In the genomic region with DNA sequence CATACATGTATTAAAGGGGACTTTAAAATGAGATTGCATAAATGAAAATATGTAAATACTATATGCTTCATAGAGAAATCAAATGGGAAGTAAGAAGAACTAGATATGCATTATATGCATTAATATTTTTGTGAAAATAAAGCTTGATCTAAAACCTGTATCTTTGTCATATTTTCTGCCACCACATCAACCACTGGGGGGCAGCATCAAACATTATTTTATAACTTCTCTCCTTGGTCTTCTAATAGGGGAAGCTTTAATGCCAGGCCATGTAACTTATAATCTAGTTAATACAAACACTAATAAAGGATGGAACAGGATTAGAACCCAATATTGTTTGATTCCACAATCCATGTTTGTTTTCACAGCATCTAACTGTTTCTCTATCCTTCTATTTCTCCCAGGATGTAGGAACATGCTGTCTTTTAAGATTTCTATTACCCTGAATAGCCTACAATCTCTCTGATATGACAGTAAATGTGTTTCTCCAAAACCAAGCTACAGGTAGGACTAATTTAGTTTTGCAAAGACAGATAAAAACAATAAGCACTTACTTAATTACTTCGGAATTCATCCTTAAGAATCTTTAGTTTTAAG, we compare ENCODE assay signal across 8 cellular contexts. TPM values are rescaled to one million over a fixed set of nuclear protein-coding genes. Genes with fewer than 3 reads are reported as not detected.
DNase-seq lines count a peak whose midpoint lies in the region; ATAC-seq and TF ChIP-seq lines count a peak whose summit lies in the region.

No MANE protein-coding gene starts in this region.

- DNase-seq in Ammon's horn (ENCODE audit: low spot score) (peak; percentile 41), MM.1S (peak; percentile 33), foreskin keratinocyte (no peak), retinal pigment epithelial cell (ENCODE audit: low read depth) (no peak), GDM1 (lab: John Stamatoyannopoulos, UW) (no peak)
- peak; percentile 6 to 15 for DNase-seq in activated CD4-positive, alpha-beta T cell treated with anti-CD3 and anti-CD28 coated beads, Interleukin-2, amount 50 U/mL, for 4 hours

- no peak overlapping the region for H3K9ac ChIP-seq in MM.1S (ENCODE audit: low read length)

- no peak overlapping the region for H3K4me2 ChIP-seq in MM.1S (ENCODE audit: low read depth, low read length)

- H3K9me2 ChIP-seq in MM.1S (replicated peaks; ENCODE audit: insufficient read depth, low read length) = no peaks in the 10 kb centered on the region

- H3K79me2 ChIP-seq in MM.1S (ENCODE audit: low read length) = no peaks in the 10 kb centered on the region

- no peaks in the 10 kb centered on the region for H4K20me1 ChIP-seq in MM.1S (ENCODE audit: insufficient read depth, low read length)

- H3K27me3 ChIP-seq in MM.1S (replicated peaks; ENCODE audit: insufficient read depth, low read length) = no peaks in the 10 kb centered on the region
- no peaks in the 10 kb centered on the region for H3K27me3 ChIP-seq in foreskin keratinocyte

- no peaks in the 10 kb centered on the region for H3K9me3 ChIP-seq in MM.1S (replicated peaks; ENCODE audit: insufficient read depth, low read length)

- no peaks in the 10 kb centered on the region for H3F3A ChIP-seq in MM.1S (ENCODE audit: insufficient read depth, low read length)

- H3K4me3 ChIP-seq in MM.1S (ENCODE audit: low read length) = no peak overlapping the region
- no peak overlapping the region for H3K4me3 ChIP-seq in retinal pigment epithelial cell (ENCODE audit: low read length)

- no peaks in the 10 kb centered on the region for H3K36me3 ChIP-seq in MM.1S (replicated peaks; ENCODE audit: insufficient read depth, low read length)

- no peaks in the 10 kb centered on the region for H3K4me1 ChIP-seq in MM.1S (ENCODE audit: low read length)
- peaks cover 23% of the 10 kb centered on the region for H3K4me1 ChIP-seq in foreskin keratinocyte

- ATAC-seq in GM18511 (IDR thresholded peaks at IDR 0.05; ENCODE audit: unreplicated experiment) = peak; percentile 68
- ATAC-seq in foreskin keratinocyte = peak; percentile 60
- ATAC-seq in HG02678 (IDR thresholded peaks at IDR 0.05; ENCODE audit: unreplicated experiment) = no peak

- TF ChIP-seq CTCF in MM.1S (IDR thresholded peaks at IDR 0.05; ENCODE audit: low read length) (peak; percentile 65), foreskin keratinocyte (conservative IDR thresholded peaks at IDR 0.05) (peak; percentile 75), retinal pigment epithelial cell (conservative IDR thresholded peaks at IDR 0.05; ENCODE audit: low read depth, low read length) (peak; percentile 67)

- no peak overlapping the region for H3K27ac ChIP-seq in MM.1S (ENCODE audit: low read length)
- H3K27ac ChIP-seq in foreskin keratinocyte = no peak overlapping the region

- no peak overlapping the region for H2AFZ ChIP-seq in MM.1S (ENCODE audit: low read length)

RNA-seq across cellular contexts. Expression of a gene that starts 10.0 kb away (rescaled TPM):
- 0.18 and 0.20 TPM in 2 replicates for total RNA-seq in foreskin keratinocyte
- polyA plus RNA-seq in foreskin keratinocyte = 0.07 and 0.11 TPM in 2 replicates

Comparison
In these comparisons a context has a peak if more than half of its experiments do, and no peak if none do; other contexts are left out.
1. DNase-seq: peak in Ammon's horn (single experiment), MM.1S (single experiment) and activated CD4-positive, alpha-beta T cell treated with anti-CD3 and anti-CD28 coated beads, Interleukin-2, amount 50 U/mL, for 4 hours (2 of 2); none in foreskin keratinocyte (0 of 2), retinal pigment epithelial cell (single experiment) and GDM1 (single experiment).
2. Peak in every context shown above with its lines, with median percentiles within 50 percentile points of each other: CTCF ChIP-seq.